In the genomic region with DNA sequence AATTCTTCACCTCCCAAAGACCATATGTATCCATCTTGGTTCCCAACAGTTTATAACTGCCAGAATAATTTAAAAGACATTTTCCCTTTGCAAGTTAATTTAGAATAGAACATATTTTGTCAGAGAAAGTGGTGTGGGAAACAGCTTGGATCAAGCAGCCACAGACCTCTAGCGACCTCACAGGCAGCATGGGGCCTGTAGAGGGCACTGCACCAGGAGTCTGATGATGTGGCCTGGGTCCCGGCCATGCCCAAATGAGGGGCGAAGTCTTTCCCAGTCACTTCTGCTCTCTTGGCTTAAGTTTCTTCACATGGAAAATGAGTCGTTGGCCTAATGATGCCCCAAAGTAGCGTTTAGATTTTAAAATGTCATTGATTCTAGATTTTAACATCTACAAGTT, we compare ENCODE assay signal across 1 cellular context.
TF ChIP-seq lines count a peak whose summit lies in the region.

No MANE protein-coding gene starts in this region.

TF ChIP-seq in HCT116, 20 proteins besides CTCF, POLR2A, EP300 and RAD21 (continued from another document):
- TF ChIP-seq YY1 (IDR thresholded peaks at IDR 0.05; ENCODE audit: extremely low read depth, insufficient replicate concordance, low read depth, low read length): no peak
- TF ChIP-seq SIN3A (IDR thresholded peaks at IDR 0.05; ENCODE audit: low read depth): no peak
